21 cellular contexts compared by ENCODE assay signal in genomic region chr7:30731619-30732018, GRCh38. TPM values are rescaled to one million over a fixed set of nuclear protein-coding genes. Genes with fewer than 3 reads are reported as not detected.
DNase-seq lines count a peak whose midpoint lies in the region; ATAC-seq and TF ChIP-seq lines count a peak whose summit lies in the region.
"Had no signal": no experiment of that assay in that cellular context is flagged by ENCODE, and none has a peak within 500 bp of the region (broad histone marks: within the 10 kb centered on the region; RNA-seq: fewer than 3 reads in every experiment).

No MANE protein-coding gene starts in this region.

- no peak overlapping the region for H3K9ac ChIP-seq in smooth muscle cell (ENCODE audit: low read depth)

- H3K4me3 ChIP-seq in naive thymus-derived CD4-positive, alpha-beta T cell (ENCODE audit: low read length): no peak overlapping the region
- no peak overlapping the region for H3K4me3 ChIP-seq in prostate gland
- H3K4me3 ChIP-seq in smooth muscle cell: no peak overlapping the region
- H3K4me3 ChIP-seq: Peyer's patch, tibial nerve had no signal

- 68% methylated on average over 10 of the region's 10 CpGs for WGBS in prostate gland
- WGBS in smooth muscle cell (ENCODE audit: low lambda C conversion rate): 61% methylated on average over 10 of the region's 10 CpGs

- TF ChIP-seq POLR2A in prostate gland (IDR thresholded peaks at IDR 0.05): no peak

- POLR2A ChIA-PET in CD4-positive, alpha-beta T cell (lab: Charles Lee): no interaction called here
- POLR2A ChIA-PET in naive thymus-derived CD4-positive, alpha-beta T cell (lab: Charles Lee): no interaction called here

- H3K27me3 ChIP-seq in CD4-positive, alpha-beta T cell (ENCODE audit: control insufficient read depth, insufficient read depth, low read length): no peaks in the 10 kb centered on the region
- H3K27me3 ChIP-seq in naive thymus-derived CD4-positive, alpha-beta T cell (ENCODE audit: control insufficient read depth in 2 of 2, insufficient read depth in 2 of 2, low read length in 2 of 2): no peaks in the 10 kb centered on the region
- H3K27me3 ChIP-seq in prostate gland (replicated peaks; ENCODE audit: insufficient read depth) (peaks cover 4% of the 10 kb centered on the region), smooth muscle cell (ENCODE audit: low read depth) (no peaks in the 10 kb centered on the region)
- H3K27me3 ChIP-seq: Peyer's patch, tibial nerve had no signal

- no peaks in the 10 kb centered on the region for H4K20me1 ChIP-seq in smooth muscle cell (ENCODE audit: low read depth)

- no peaks in the 10 kb centered on the region for H3K79me2 ChIP-seq in smooth muscle cell (ENCODE audit: low read depth)

- peak overlapping the region; percentile 60 for H3K27ac Mint-ChIP-seq in CD4-positive, alpha-beta T cell
- peak overlapping the region in 5 of 9 donors; percentile 48 to 85 (median 75) for H3K27ac Mint-ChIP-seq in naive thymus-derived CD4-positive, alpha-beta T cell
- H3K27ac Mint-ChIP-seq: activated T-helper 17 cell treated with anti-CD3 and anti-CD28 coated beads, Interleukin-2, amount 50 U/mL, for 72 hours; endodermal cell; progenitor cell of endocrine pancreas had no signal

- TF ChIP-seq CTCF in CD4-positive, alpha-beta T cell (IDR thresholded peaks at IDR 0.05): no peak
- TF ChIP-seq CTCF in prostate gland (IDR thresholded peaks at IDR 0.05) (no peak), smooth muscle cell (IDR thresholded peaks at IDR 0.05; ENCODE audit: borderline replicate concordance, insufficient read depth, poor library complexity, severe bottlenecking) (no peak)

- H3K4me3 Mint-ChIP-seq in CD4-positive, alpha-beta T cell: peak overlapping the region; percentile 0
- H3K4me3 Mint-ChIP-seq in naive thymus-derived CD4-positive, alpha-beta T cell: peak overlapping the region in 4 of 10 donors; percentile 30 to 53 (median 44)
- H3K4me3 Mint-ChIP-seq: activated T-helper 17 cell treated with anti-CD3 and anti-CD28 coated beads, Interleukin-2, amount 50 U/mL, for 72 hours; CD8-positive, alpha-beta memory T cell; endodermal cell had no signal

- peaks cover 19 to 38% of the 10 kb centered on the region in 2 donors for H3K4me1 ChIP-seq in naive thymus-derived CD4-positive, alpha-beta T cell (ENCODE audit: control insufficient read depth in 2 of 2, insufficient read depth in 2 of 2, low read length in 2 of 2)
- H3K4me1 ChIP-seq in prostate gland (replicated peaks): no peaks in the 10 kb centered on the region
- no peaks in the 10 kb centered on the region for H3K4me1 ChIP-seq in smooth muscle cell (ENCODE audit: low read depth)
- H3K4me1 ChIP-seq: Peyer's patch, tibial nerve had no signal

- no peaks in the 10 kb centered on the region for H3K9me3 ChIP-seq in CD4-positive, alpha-beta T cell (ENCODE audit: control insufficient read depth, low read length)
- H3K9me3 ChIP-seq in naive thymus-derived CD4-positive, alpha-beta T cell (ENCODE audit: control insufficient read depth in 2 of 3, low read length in 3 of 3): no peaks in the 10 kb centered on the region
- H3K9me3 ChIP-seq in prostate gland (no peaks in the 10 kb centered on the region), smooth muscle cell (replicated peaks; ENCODE audit: low read depth) (no peaks in the 10 kb centered on the region)
- H3K9me3 ChIP-seq: Peyer's patch had no signal

- CTCF ChIA-PET in CD4-positive, alpha-beta T cell (lab: Charles Lee): no interaction called here
- CTCF ChIA-PET in naive thymus-derived CD4-positive, alpha-beta T cell (lab: Charles Lee): interaction anchor here (1.1 to 8.2 kb wide), 2 partner anchors 7 to 49 kb away, joined by 4 to 158 read pairs; partner anchors contain the start of gene CRHR2

- no peak overlapping the region for H2AFZ ChIP-seq in smooth muscle cell (ENCODE audit: low read depth)

- DNase-seq in CD4-positive, alpha-beta T cell: no peak
- DNase-seq in DMS153 (lab: John Stamatoyannopoulos, UW) (peak; percentile 16), NCI-H748 treated with DMSO at 0.1 percent for 48 hours (lab: John Stamatoyannopoulos, UW) (peak; percentile 3), prostate gland (ENCODE audit: low spot score) (no peak), smooth muscle cell (lab: John Stamatoyannopoulos, UW; ENCODE audit: unreplicated experiment) (no peak)
- DNase-seq in naive thymus-derived CD4-positive, alpha-beta T cell: peak in 2 of 9 donors; percentile 8 to 16
- DNase-seq: brain microvascular endothelial cell; CD8-positive, alpha-beta memory T cell; endodermal cell; left ventricle myocardium superior; midbrain; NCI-H1048; Peyer's patch; stimulated activated CD4-positive, alpha-beta T cell treated with anti-CD3 and anti-CD28 coated beads, Interleukin-4, amount 100 ng/mL, for 24 hours; stimulated activated naive CD8-positive, alpha-beta T cell treated with anti-CD3 and anti-CD28 coated beads, Interleukin-15, amount 100 ng/mL, for 72 hours had no signal

- no peaks in the 10 kb centered on the region for H3K27me3 Mint-ChIP-seq in CD4-positive, alpha-beta T cell
- H3K27me3 Mint-ChIP-seq in naive thymus-derived CD4-positive, alpha-beta T cell: no peaks in the 10 kb centered on the region
- H3K27me3 Mint-ChIP-seq: activated T-helper 17 cell treated with anti-CD3 and anti-CD28 coated beads, Interleukin-2, amount 50 U/mL, for 72 hours; CD8-positive, alpha-beta memory T cell; progenitor cell of endocrine pancreas; stimulated activated naive CD8-positive, alpha-beta T cell treated with anti-CD3 and anti-CD28 coated beads, Interleukin-15, amount 100 ng/mL, for 72 hours had no signal

- intact Hi-C loops in CD4-positive, alpha-beta T cell (cut with DNase I, micrococcal nuclease): no loop called here
- intact Hi-C loops in naive thymus-derived CD4-positive, alpha-beta T cell (cut with micrococcal nuclease): no loop called here
- intact Hi-C loops in prostate gland (cut with DNase I): loop anchor here (10.0 kb wide), 1 partner anchor 97 kb away; no protein-coding TSS in a partner anchor

- no peak overlapping the region for H3K4me2 ChIP-seq in smooth muscle cell

- no peaks in the 10 kb centered on the region for H3F3A ChIP-seq in smooth muscle cell (ENCODE audit: low read depth)

- H3K4me1 Mint-ChIP-seq in CD4-positive, alpha-beta T cell (ENCODE audit: low read depth): peaks cover 64% of the 10 kb centered on the region
- H3K4me1 Mint-ChIP-seq in naive thymus-derived CD4-positive, alpha-beta T cell: peaks cover 39 to 76% (median 69%) of the 10 kb centered on the region in 7 donors

- no peak for ATAC-seq in CD4-positive, alpha-beta T cell (ENCODE audit: poor library complexity)
- no peak for ATAC-seq in naive thymus-derived CD4-positive, alpha-beta T cell
- no peak for ATAC-seq in GM18907 (IDR thresholded peaks at IDR 0.05; ENCODE audit: unreplicated experiment)
- ATAC-seq: activated T-helper 17 cell treated with anti-CD3 and anti-CD28 coated beads, Interleukin-2, amount 50 U/mL, for 72 hours; left ventricle myocardium superior; stimulated activated naive CD8-positive, alpha-beta T cell treated with anti-CD3 and anti-CD28 coated beads, Interleukin-15, amount 100 ng/mL, for 72 hours had no signal

- no peaks in the 10 kb centered on the region for H3K36me3 Mint-ChIP-seq in CD4-positive, alpha-beta T cell (ENCODE audit: low read depth)
- H3K36me3 Mint-ChIP-seq in naive thymus-derived CD4-positive, alpha-beta T cell: peaks cover 0 to 3% (median 0%) of the 10 kb centered on the region in 5 donors

- no peaks in the 10 kb centered on the region for H3K9me3 Mint-ChIP-seq in CD4-positive, alpha-beta T cell
- H3K9me3 Mint-ChIP-seq in naive thymus-derived CD4-positive, alpha-beta T cell: peaks cover 0 to 1% (median 0%) of the 10 kb centered on the region in 11 donors
- H3K9me3 Mint-ChIP-seq: activated T-helper 17 cell treated with anti-CD3 and anti-CD28 coated beads, Interleukin-2, amount 50 U/mL, for 72 hours; CD8-positive, alpha-beta memory T cell; stimulated activated naive CD8-positive, alpha-beta T cell treated with anti-CD3 and anti-CD28 coated beads, Interleukin-15, amount 100 ng/mL, for 72 hours had no signal

- H3K27ac ChIP-seq in CD4-positive, alpha-beta T cell (ENCODE audit: low read depth, low read length): no peak overlapping the region
- no peak overlapping the region for H3K27ac ChIP-seq in naive thymus-derived CD4-positive, alpha-beta T cell (ENCODE audit: low read depth, low read length)
- H3K27ac ChIP-seq in prostate gland (no peak overlapping the region), smooth muscle cell (ENCODE audit: low read depth) (no peak overlapping the region)
- H3K27ac ChIP-seq: brain microvascular endothelial cell, Peyer's patch, tibial nerve had no signal

- H3K36me3 ChIP-seq in naive thymus-derived CD4-positive, alpha-beta T cell (ENCODE audit: control insufficient read depth in 2 of 3, insufficient read depth in 3 of 3, low read length in 3 of 3): no peaks in the 10 kb centered on the region
- H3K36me3 ChIP-seq in prostate gland (no peaks in the 10 kb centered on the region), smooth muscle cell (ENCODE audit: low read depth) (no peaks in the 10 kb centered on the region)
- H3K36me3 ChIP-seq: brain microvascular endothelial cell, Peyer's patch, tibial nerve had no signal

RNA-seq across cellular contexts. Expression of gene INMT, which starts 20.3 kb away (rescaled TPM):
- total RNA-seq in CD4-positive, alpha-beta T cell: under 1 TPM; 0.36 to 0.69 TPM
- total RNA-seq in naive thymus-derived CD4-positive, alpha-beta T cell: 1 to 10 TPM in 2 of 5 experiments, under 1 TPM in 3; 0.38 to 4.8 (median 0.56) TPM
- under 1 TPM in 1 of 2 donors, not detected in 1; 0.24 TPM for polyA plus RNA-seq in naive thymus-derived CD4-positive, alpha-beta T cell
- total RNA-seq in prostate gland: 100 to 1,000 TPM in 1 of 2 donors, 10 to 100 TPM in 1; 41.4 to 132 TPM
- total RNA-seq in smooth muscle cell: 1.2 and 4.0 TPM in 2 replicates
- polyA plus RNA-seq in smooth muscle cell: 2.3 and 2.4 TPM in 2 replicates
- total RNA-seq: HT-29 had no signal

RNA-seq across cellular contexts. Expression of gene MINDY4, which starts 39.6 kb away (rescaled TPM):
- total RNA-seq in CD4-positive, alpha-beta T cell: under 1 TPM; 0.36 to 0.60 TPM
- total RNA-seq in naive thymus-derived CD4-positive, alpha-beta T cell: 1 to 10 TPM in 2 of 5 experiments, under 1 TPM in 3; 0.82 to 1.5 (median 0.94) TPM
- under 1 TPM; 0.41 to 0.54 TPM for polyA plus RNA-seq in naive thymus-derived CD4-positive, alpha-beta T cell
- 10 to 100 TPM in 1 of 2 donors, 1 to 10 TPM in 1; 8.1 to 31.9 TPM for total RNA-seq in prostate gland
- 5.3 and 7.3 TPM in 2 replicates for total RNA-seq in smooth muscle cell
- 4.9 and 6.0 TPM in 2 replicates for polyA plus RNA-seq in smooth muscle cell

RNA-seq across cellular contexts. Expression of gene CRHR2, which starts 49.4 kb away (rescaled TPM):
- total RNA-seq in CD4-positive, alpha-beta T cell: not detected
- not detected for total RNA-seq in naive thymus-derived CD4-positive, alpha-beta T cell
- polyA plus RNA-seq in naive thymus-derived CD4-positive, alpha-beta T cell: not detected
- total RNA-seq in prostate gland: under 1 TPM in 1 of 2 donors, not detected in 1; 0.17 TPM
- total RNA-seq in smooth muscle cell: not detected in 2 replicates
- polyA plus RNA-seq in smooth muscle cell: 0.16 and 0.74 TPM in 2 replicates
- total RNA-seq: activated T-helper 17 cell treated with anti-CD3 and anti-CD28 coated beads, Interleukin-2, amount 50 U/mL, for 72 hours; CD8-positive, alpha-beta memory T cell; endodermal cell; H4; HT-29; Peyer's patch; progenitor cell of endocrine pancreas had no signal
- polyA plus RNA-seq: CD8-positive, alpha-beta memory T cell had no signal

Comparison
In these comparisons a context has a peak if more than half of its experiments do, and no peak if none do; other contexts are left out.
1. DNase-seq: peak in DMS153 (single experiment) and NCI-H748 treated with DMSO at 0.1 percent for 48 hours (single experiment); none in CD4-positive, alpha-beta T cell (0 of 10), prostate gland (single experiment) and smooth muscle cell (single experiment).